19 cellular contexts compared by ENCODE assay signal in genomic region chr5:178527458-178528307, GRCh38.
DNase-seq lines count a peak whose midpoint lies in the region; ATAC-seq and TF ChIP-seq lines count a peak whose summit lies in the region.
"Had no signal": no experiment of that assay in that cellular context is flagged by ENCODE, and none has a peak within 500 bp of the region (broad histone marks: within the 10 kb centered on the region; RNA-seq: fewer than 3 reads in every experiment).

No MANE protein-coding gene starts in this region.

- CTCF ChIA-PET in GM10248 (lab: Yijun Ruan, JAX): no interaction called here

- POLR2A ChIA-PET in GM10248 (lab: Yijun Ruan, JAX): no interaction called here

- TF ChIP-seq CTCF in GM10248 (IDR thresholded peaks at IDR 0.05; ENCODE audit: control extremely low read depth, extremely low read depth, low read depth, missing control alignments): no peak

- no peaks in the 10 kb centered on the region for H3K9me3 Mint-ChIP-seq in stimulated activated naive B cell treated with anti-CD40 and anti-IgM and Interleukin-4, amounts not matched to agents 10 μg/mL and 1 μg/mL and 100 μg/mL, for 72 hours
- H3K9me3 Mint-ChIP-seq: activated CD4-positive, alpha-beta memory T cell treated with anti-CD3 and anti-CD28 coated beads, Interleukin-2, amount 10 ng/mL, durations not matched to agents 7 days and 5 days; activated naive CD4-positive, alpha-beta T cell treated with anti-CD3 and anti-CD28 coated beads, Interleukin-2, amount 10 ng/mL, durations not matched to agents 7 days and 5 days; activated T-cell treated with anti-CD3 and anti-CD28 coated beads, Interleukin-2, amount 50 U/mL, for 24 hours; immature natural killer cell; naive thymus-derived CD4-positive, alpha-beta T cell had no signal

- no peaks in the 10 kb centered on the region for H3K36me3 Mint-ChIP-seq in stimulated activated naive B cell treated with anti-CD40 and anti-IgM and Interleukin-4, amounts not matched to agents 10 μg/mL and 1 μg/mL and 100 μg/mL, for 72 hours
- H3K36me3 Mint-ChIP-seq: activated naive CD4-positive, alpha-beta T cell treated with anti-CD3 and anti-CD28 coated beads, Interleukin-2, amount 10 ng/mL, durations not matched to agents 7 days and 5 days; immature natural killer cell; naive thymus-derived CD4-positive, alpha-beta T cell had no signal

- H3K27me3 Mint-ChIP-seq in stimulated activated naive B cell treated with anti-CD40 and anti-IgM and Interleukin-4, amounts not matched to agents 10 μg/mL and 1 μg/mL and 100 μg/mL, for 72 hours: no peaks in the 10 kb centered on the region
- H3K27me3 Mint-ChIP-seq: activated CD4-positive, alpha-beta memory T cell treated with anti-CD3 and anti-CD28 coated beads, Interleukin-2, amount 10 ng/mL, durations not matched to agents 7 days and 5 days; activated naive CD4-positive, alpha-beta T cell treated with anti-CD3 and anti-CD28 coated beads, Interleukin-2, amount 10 ng/mL, durations not matched to agents 7 days and 5 days; activated T-cell treated with anti-CD3 and anti-CD28 coated beads, Interleukin-2, amount 50 U/mL, for 24 hours; naive thymus-derived CD4-positive, alpha-beta T cell had no signal

- no peak overlapping the region for H3K4me3 Mint-ChIP-seq in stimulated activated naive B cell treated with anti-CD40 and anti-IgM and Interleukin-4, amounts not matched to agents 10 μg/mL and 1 μg/mL and 100 μg/mL, for 72 hours
- H3K4me3 Mint-ChIP-seq: activated CD4-positive, alpha-beta memory T cell treated with anti-CD3 and anti-CD28 coated beads, Interleukin-2, amount 10 ng/mL, durations not matched to agents 7 days and 5 days; activated naive CD4-positive, alpha-beta T cell treated with anti-CD3 and anti-CD28 coated beads, Interleukin-2, amount 10 ng/mL, durations not matched to agents 7 days and 5 days; activated T-cell treated with anti-CD3 and anti-CD28 coated beads, Interleukin-2, amount 50 U/mL, for 24 hours; immature natural killer cell; naive thymus-derived CD4-positive, alpha-beta T cell had no signal

- ATAC-seq in esophagus mucosa (peak; percentile 17), HG03571 (IDR thresholded peaks at IDR 0.05; ENCODE audit: unreplicated experiment) (no peak)
- peak; percentile 23 to 55 for ATAC-seq in stimulated activated naive B cell treated with anti-CD40 and anti-IgM and Interleukin-4, amounts not matched to agents 10 μg/mL and 1 μg/mL and 100 μg/mL, for 72 hours (replicated peaks)
- ATAC-seq: naive thymus-derived CD4-positive, alpha-beta T cell had no signal

- DNase-seq in DMS 273 (lab: John Stamatoyannopoulos, UW; ENCODE audit: unreplicated experiment): peak; percentile 21
- DNase-seq in DMS 273 treated with DMSO at 0.1 percent for 48 hours (lab: John Stamatoyannopoulos, UW): no peak
- DNase-seq in mesenteric fat pad (ENCODE audit: low spot score): peak; percentile 83
- no peak for DNase-seq in stimulated activated naive B cell treated with anti-CD40 and anti-IgM and Interleukin-4, amounts not matched to agents 10 μg/mL and 1 μg/mL and 100 μg/mL, for 72 hours
- no peak for DNase-seq in GM10248 (ENCODE audit: extremely low spot score)
- no peak for DNase-seq in epidermal melanocyte (ENCODE audit: insufficient read length, low spot score)
- DNase-seq: activated CD4-positive, alpha-beta memory T cell treated with anti-CD3 and anti-CD28 coated beads, Interleukin-2, amount 10 ng/mL, durations not matched to agents 7 days and 5 days; activated naive CD4-positive, alpha-beta T cell treated with anti-CD3 and anti-CD28 coated beads, Interleukin-2, amount 10 ng/mL, durations not matched to agents 7 days and 5 days; activated T-cell treated with anti-CD3 and anti-CD28 coated beads, Interleukin-2, amount 50 U/mL, for 24 hours; BE2C; Caco-2; esophagus squamous epithelium; head of caudate nucleus; immature natural killer cell; MM.1S; naive thymus-derived CD4-positive, alpha-beta T cell; NCI-H1930 had no signal

- H3K27ac Mint-ChIP-seq in stimulated activated naive B cell treated with anti-CD40 and anti-IgM and Interleukin-4, amounts not matched to agents 10 μg/mL and 1 μg/mL and 100 μg/mL, for 72 hours: no peak overlapping the region
- H3K27ac Mint-ChIP-seq: activated CD4-positive, alpha-beta memory T cell treated with anti-CD3 and anti-CD28 coated beads, Interleukin-2, amount 10 ng/mL, durations not matched to agents 7 days and 5 days; activated naive CD4-positive, alpha-beta T cell treated with anti-CD3 and anti-CD28 coated beads, Interleukin-2, amount 10 ng/mL, durations not matched to agents 7 days and 5 days; activated T-cell treated with anti-CD3 and anti-CD28 coated beads, Interleukin-2, amount 50 U/mL, for 24 hours; immature natural killer cell; naive thymus-derived CD4-positive, alpha-beta T cell had no signal

- no peaks in the 10 kb centered on the region for H3K4me1 Mint-ChIP-seq in stimulated activated naive B cell treated with anti-CD40 and anti-IgM and Interleukin-4, amounts not matched to agents 10 μg/mL and 1 μg/mL and 100 μg/mL, for 72 hours
- H3K4me1 Mint-ChIP-seq: activated CD4-positive, alpha-beta memory T cell treated with anti-CD3 and anti-CD28 coated beads, Interleukin-2, amount 10 ng/mL, durations not matched to agents 7 days and 5 days; activated naive CD4-positive, alpha-beta T cell treated with anti-CD3 and anti-CD28 coated beads, Interleukin-2, amount 10 ng/mL, durations not matched to agents 7 days and 5 days; immature natural killer cell; naive thymus-derived CD4-positive, alpha-beta T cell had no signal

Comparison
In these comparisons a context has a peak if more than half of its experiments do, and no peak if none do; other contexts are left out.
1. DNase-seq: peak in DMS 273 (single experiment) and mesenteric fat pad (single experiment); none in DMS 273 treated with DMSO at 0.1 percent for 48 hours (single experiment), stimulated activated naive B cell treated with anti-CD40 and anti-IgM and Interleukin-4, amounts not matched to agents 10 μg/mL and 1 μg/mL and 100 μg/mL, for 72 hours (single experiment), GM10248 (single experiment) and epidermal melanocyte (single experiment).